Comparison of ENCODE assay signal across 34 cellular contexts in the genomic region with DNA sequence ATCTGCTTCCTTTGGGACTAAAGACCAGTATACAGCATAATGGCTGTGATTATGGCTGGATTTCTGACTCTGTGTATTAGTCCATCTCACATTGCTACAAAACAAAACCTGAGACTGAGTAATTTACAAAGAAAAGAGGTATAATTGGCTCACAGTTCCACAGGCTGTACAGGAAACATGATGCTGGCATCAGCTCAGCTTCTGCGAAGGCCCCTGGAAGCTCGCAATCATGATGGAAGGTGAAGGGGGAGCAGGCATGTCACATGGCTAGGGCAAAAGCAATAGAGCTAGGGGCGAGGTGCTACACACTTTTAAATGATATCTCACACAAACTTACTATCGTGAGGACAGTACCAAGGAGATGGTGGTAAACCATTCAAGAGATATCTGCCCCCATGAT.
"Had no signal": no experiment of that assay in that cellular context is flagged by ENCODE, and none has a peak within 500 bp of the region (broad histone marks: within the 10 kb centered on the region; RNA-seq: fewer than 3 reads in every experiment).

No MANE protein-coding gene starts in this region.

- H3K9me3 ChIP-seq: adrenal gland, body of pancreas had no signal

- H3K27ac ChIP-seq: adrenal gland, ascending aorta, body of pancreas, brain microvascular endothelial cell, breast epithelium, cardiac muscle cell had no signal

- ATAC-seq: activated naive CD4-positive, alpha-beta T cell treated with anti-CD3 and anti-CD28 coated beads, Interleukin-2, amount 50 U/mL, for 72 hours; activated naive CD8-positive, alpha-beta T cell treated with anti-CD3 and anti-CD28 coated beads, Interleukin-2, amount 50 U/mL, for 24 hours; activated T-cell treated with anti-CD3 and anti-CD28 coated beads, Interleukin-2, amount 50 U/mL, for 4 hours; activated T-cell treated with anti-CD3 and anti-CD28 coated beads, Interleukin-2, amount 50 U/mL, for 72 hours; activated T-helper 17 cell treated with anti-CD3 and anti-CD28 coated beads, Interleukin-2, amount 50 U/mL, for 72 hours; body of pancreas had no signal

- H3K27me3 ChIP-seq: adrenal gland, ascending aorta, body of pancreas, brain microvascular endothelial cell, breast epithelium, cardiac muscle cell had no signal

- H3K4me3 ChIP-seq: adrenal gland, ascending aorta, body of pancreas, breast epithelium, cardiac muscle cell had no signal

- H3K4me1 ChIP-seq: adrenal gland, ascending aorta, body of pancreas, breast epithelium had no signal

- FAIRE-seq: astrocyte, bronchial epithelial cell had no signal

- H3K36me3 ChIP-seq: adrenal gland, ascending aorta, brain microvascular endothelial cell, breast epithelium, cardiac muscle cell had no signal

- DNase-seq: activated effector memory CD4-positive, alpha-beta T cell treated with anti-CD3 and anti-CD28 coated beads, Interleukin-2, amount 50 U/mL, for 16 hours; activated effector memory CD4-positive, alpha-beta T cell treated with Interleukin-2 at 50 U/mL for 16 hours; activated gamma-delta T cell; activated gamma-delta T cell treated with Interleukin-2 at 50 U/mL for 16 hours; activated naive CD4-positive, alpha-beta T cell; activated naive CD4-positive, alpha-beta T cell treated with anti-CD3 and anti-CD28 coated beads for 36 hours; activated naive CD4-positive, alpha-beta T cell treated with anti-CD3 and anti-CD28 coated beads, Interleukin-2, amount 10 ng/mL, durations not matched to agents 7 days and 5 days; activated naive CD4-positive, alpha-beta T cell treated with anti-CD3 and anti-CD28 coated beads, Interleukin-2, amount 50 U/mL, for 16 hours; activated naive CD4-positive, alpha-beta T cell treated with Interleukin-2 at 50 U/mL for 16 hours; activated naive CD8-positive, alpha-beta T cell treated with anti-CD3 and anti-CD28 coated beads for 36 hours; activated naive CD8-positive, alpha-beta T cell treated with anti-CD3 and anti-CD28 coated beads, Interleukin-2, amount 10 ng/mL, durations not matched to agents 7 days and 5 days; activated naive CD8-positive, alpha-beta T cell treated with anti-CD3 and anti-CD28 coated beads, Interleukin-2, amount 50 U/mL, for 24 hours; activated T-cell treated with anti-CD3 and anti-CD28 coated beads, Interleukin-2, amount 50 U/mL, for 1 hour; activated T-cell treated with anti-CD3 and anti-CD28 coated beads, Interleukin-2, amount 50 U/mL, for 24 hours; activated T-cell treated with anti-CD3 and anti-CD28 coated beads, Interleukin-2, amount 50 U/mL, for 4 hours; activated T-cell treated with anti-CD3 and anti-CD28 coated beads, Interleukin-2, amount 50 U/mL, for 48 hours; activated T-cell treated with anti-CD3 and anti-CD28 coated beads, Interleukin-2, amount 50 U/mL, for 72 hours; adrenal gland; amniotic stem cell; amygdala; anterior cingulate cortex; aorta; body of pancreas; brain microvascular endothelial cell; caudate nucleus; central memory CD4-positive, alpha-beta T cell; cerebellar nuclear complex had no signal
